Comparison of ENCODE assay signal across 9 cellular contexts in genomic region chr1:203628185-203628996, GRCh38. TPM values are rescaled to one million over a fixed set of nuclear protein-coding genes. Genes with fewer than 3 reads are reported as not detected.
A peak's percentile ranks its signal among the peaks of the same experiment; 100 is the strongest.
DNase-seq lines count a peak whose midpoint lies in the region; ATAC-seq and TF ChIP-seq lines count a peak whose summit lies in the region.
"Had no signal": no experiment of that assay in that cellular context is flagged by ENCODE, and none has a peak within 500 bp of the region (broad histone marks: within the 10 kb centered on the region; RNA-seq: fewer than 3 reads in every experiment).

No MANE protein-coding gene starts in this region.

- H3K4me2 ChIP-seq in OCI-LY3 (ENCODE audit: low read length), result peak overlapping the region; percentile 21

- H3K36me3 ChIP-seq in OCI-LY3 (replicated peaks; ENCODE audit: low read depth, low read length), result no peaks in the 10 kb centered on the region
- no peaks in the 10 kb centered on the region for H3K36me3 ChIP-seq in BE2C

- no peak overlapping the region for H3K9ac ChIP-seq in OCI-LY3 (ENCODE audit: low read length)

- no peaks in the 10 kb centered on the region for H3K27me3 Mint-ChIP-seq in chondrocyte (ENCODE audit: low read depth)

- H3K9me3 Mint-ChIP-seq in chondrocyte (ENCODE audit: low read depth), result no peaks in the 10 kb centered on the region

- peaks cover 57% of the 10 kb centered on the region for H3K4me1 Mint-ChIP-seq in chondrocyte (ENCODE audit: low read depth)

- no peak overlapping the region for H3K27ac ChIP-seq in OCI-LY3 (ENCODE audit: low read length)
- H3K27ac ChIP-seq in temporal lobe (ENCODE audit: low read depth, low read length), result peak overlapping the region; percentile 61
- H3K27ac ChIP-seq: C4-2B had no signal

- H3K79me2 ChIP-seq in OCI-LY3 (ENCODE audit: low read length), result no peaks in the 10 kb centered on the region

- DNase-seq in NCI-H2107 treated with DMSO at 0.1 percent for 48 hours (lab: John Stamatoyannopoulos, UW; ENCODE audit: unreplicated experiment) (peak; percentile 39), NCI-H2107 (lab: John Stamatoyannopoulos, UW) (no peak), chondrocyte (ENCODE audit: low spot score) (peak; percentile 72), left kidney (ENCODE audit: low read depth, low spot score) (peak; percentile 85), BE2C (no peak)

- H3K36me3 Mint-ChIP-seq in chondrocyte (ENCODE audit: low read depth), result peaks cover 1% of the 10 kb centered on the region

- H3K4me3 ChIP-seq in OCI-LY3 (ENCODE audit: low read length), result no peak overlapping the region
- H3K4me3 ChIP-seq in BE2C (ENCODE audit: low read depth, low read length), result no peak overlapping the region

- H4K20me1 ChIP-seq in OCI-LY3 (ENCODE audit: insufficient read depth, low read length), result no peaks in the 10 kb centered on the region

- peak overlapping the region; percentile 96 for H3K27ac Mint-ChIP-seq in chondrocyte (ENCODE audit: unreplicated experiment)

- H3K27me3 ChIP-seq in OCI-LY3 (ENCODE audit: low read depth, low read length) (peaks cover 33% of the 10 kb centered on the region), BE2C (no peaks in the 10 kb centered on the region)

- H2AFZ ChIP-seq in OCI-LY3 (ENCODE audit: low read depth, low read length), result no peak overlapping the region

- no peak for TF ChIP-seq CTCF in OCI-LY3 (IDR thresholded peaks at IDR 0.05; ENCODE audit: low read depth, low read length)
- peak; percentile 71 for TF ChIP-seq CTCF in chondrocyte (IDR thresholded peaks at IDR 0.05)
- TF ChIP-seq CTCF in BE2C (IDR thresholded peaks at IDR 0.05; ENCODE audit: low read depth, low read length), result no peak

- peak overlapping the region; percentile 94 for H3K4me3 Mint-ChIP-seq in chondrocyte (ENCODE audit: unreplicated experiment)

- H3K9me3 ChIP-seq in OCI-LY3 (ENCODE audit: insufficient read depth, low read length) (no peaks in the 10 kb centered on the region), BE2C (no peaks in the 10 kb centered on the region)

- H3K4me1 ChIP-seq in OCI-LY3 (ENCODE audit: low read length), result peaks cover 23% of the 10 kb centered on the region
- peaks cover 17% of the 10 kb centered on the region for H3K4me1 ChIP-seq in BE2C

- ATAC-seq in GM18861 (IDR thresholded peaks at IDR 0.05; ENCODE audit: unreplicated experiment), result no peak

RNA-seq across cellular contexts. Expression of gene ATP2B4, which starts 1.8 kb away (rescaled TPM):
- total RNA-seq in chondrocyte (71.4 to 133 TPM (median 130 TPM) in 3 replicates), temporal lobe (38.4 TPM)
- polyA plus RNA-seq in BE2C (2012; ENCODE audit: insufficient read depth, insufficient read length, low read depth), result 2.6 TPM

Comparison
In these comparisons a context has a peak if more than half of its experiments do, and no peak if none do; other contexts are left out.
1. DNase-seq: peak in NCI-H2107 treated with DMSO at 0.1 percent for 48 hours (single experiment), chondrocyte (single experiment) and left kidney (single experiment); none in NCI-H2107 (single experiment) and BE2C (single experiment).